In genomic region chr12:54389139-54389508, GRCh38 we compare ENCODE assay signal across 1 cellular context.
TF ChIP-seq lines count a peak whose summit lies in the region.

No MANE protein-coding gene starts in this region.

TF ChIP-seq in GM23338, 12 proteins besides CTCF, POLR2A, EP300 and RAD21 (continued from another document):
- TF ChIP-seq ZNF331 (CRISPR knock-in tag; IDR thresholded peaks at IDR 0.05; ENCODE audit: low read depth) (no peak), JUNB (IDR thresholded peaks at IDR 0.05; ENCODE audit: unreplicated experiment) (no peak), CREB1 (CRISPR knock-in tag; IDR thresholded peaks at IDR 0.05; ENCODE audit: low read depth) (no peak), ETS1 (IDR thresholded peaks at IDR 0.05) (no peak), ZNF114 (CRISPR knock-in tag; IDR thresholded peaks at IDR 0.05) (no peak), EZH2phosphoT487 (IDR thresholded peaks at IDR 0.05; ENCODE audit: unreplicated experiment) (no peak), ZNF462 (CRISPR knock-in tag; IDR thresholded peaks at IDR 0.05) (no peak), EZH2 (IDR thresholded peaks at IDR 0.05; ENCODE audit: low read depth, unreplicated experiment) (no peak)
TF ChIP-seq in GM23338: peak in this region for 0.
